8 cellular contexts compared by ENCODE assay signal in the genomic region with DNA sequence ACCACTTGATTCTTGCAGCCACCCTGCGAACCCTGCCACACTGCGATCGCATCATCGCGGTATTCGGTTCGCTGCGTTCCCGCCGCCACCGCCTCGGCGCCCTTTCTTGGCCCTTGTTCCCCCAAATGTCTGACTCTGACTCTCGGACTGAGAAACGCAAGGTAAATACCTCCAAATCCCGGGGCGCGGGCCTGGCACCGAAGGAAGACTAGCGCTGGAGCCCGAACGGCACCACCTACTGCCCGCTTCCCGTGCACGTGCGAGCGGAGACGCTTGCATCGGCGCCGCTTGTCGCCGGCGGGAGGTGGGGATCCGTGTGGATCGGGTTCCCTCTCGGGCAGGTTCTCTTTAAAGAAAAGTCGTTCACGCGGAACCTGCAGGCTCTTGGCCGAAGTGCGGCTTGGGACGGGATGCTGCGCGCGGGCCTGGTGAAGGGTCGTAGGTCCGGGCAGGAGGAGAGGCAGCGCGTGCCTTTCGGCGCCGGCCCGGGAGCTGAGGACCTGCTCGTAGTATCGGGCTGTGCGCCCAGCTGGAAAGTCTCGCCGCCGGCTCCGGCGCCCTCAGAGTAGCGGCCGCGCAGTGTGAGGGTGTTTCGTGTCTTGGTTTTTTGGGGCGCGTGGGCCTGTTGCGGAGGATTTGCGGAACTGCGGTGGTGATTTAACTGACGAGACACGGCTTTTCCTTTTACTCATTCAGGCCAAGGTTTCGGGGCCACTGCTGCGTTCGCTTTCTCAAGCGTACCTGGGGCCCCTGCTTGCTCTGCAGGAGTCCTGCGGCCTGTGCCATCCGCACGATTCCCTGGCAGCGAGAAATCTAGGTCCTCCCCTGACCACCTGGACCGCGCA. TPM values are rescaled to one million over a fixed set of nuclear protein-coding genes. Genes with fewer than 3 reads are reported as not detected.
DNase-seq lines count a peak whose midpoint lies in the region; ATAC-seq and TF ChIP-seq lines count a peak whose summit lies in the region.

No MANE protein-coding gene starts in this region.

- H3K79me2 ChIP-seq in parathyroid adenoma: peaks cover 20% of the 10 kb centered on the region

- H3K27me3 Mint-ChIP-seq in CD8-positive, alpha-beta memory T cell: peaks cover 31 to 32% of the 10 kb centered on the region in 2 donors
- H3K27me3 Mint-ChIP-seq in HFFc6 (ENCODE audit: insufficient read depth): peaks cover 16% of the 10 kb centered on the region

- H3K27ac ChIP-seq in CD8-positive, alpha-beta memory T cell (ENCODE audit: low read depth, low read length): peak overlapping the region; percentile 64
- H3K27ac ChIP-seq in parathyroid adenoma: peak overlapping the region; percentile 87

- H3K9me3 Mint-ChIP-seq in CD8-positive, alpha-beta memory T cell: no peaks in the 10 kb centered on the region
- H3K9me3 Mint-ChIP-seq in HFFc6: peaks cover 3% of the 10 kb centered on the region; the same call in 1 of the 2 replicates

- peak overlapping the region; percentile 97 for H3K4me2 ChIP-seq in parathyroid adenoma (ENCODE audit: low read length)

- peak overlapping the region; percentile 83 to 97 (median 95) for H3K4me3 Mint-ChIP-seq in CD8-positive, alpha-beta memory T cell
- peak overlapping the region; percentile 94 for H3K4me3 Mint-ChIP-seq in HFFc6

- TF ChIP-seq CTCF in HFFc6 (IDR thresholded peaks at IDR 0.05) (0 out of 2 replicates have a peak, but pooled peaks have one; percentile 5), parathyroid adenoma (IDR thresholded peaks at IDR 0.05) (no peak)

- CTCF ChIA-PET in CD8-positive, alpha-beta memory T cell (lab: Charles Lee): interaction anchor here (1.0 to 1.5 kb wide), 4 partner anchors 19 to 598 kb away, joined by 3 read pairs; no protein-coding TSS in a partner anchor

- no peaks in the 10 kb centered on the region for H3K9me3 ChIP-seq in CD8-positive, alpha-beta memory T cell (ENCODE audit: low read length)
- no peaks in the 10 kb centered on the region for H3K9me3 ChIP-seq in parathyroid adenoma (ENCODE audit: control insufficient read depth, low read length)

- no peak for ATAC-seq in HG03280 (IDR thresholded peaks at IDR 0.05; ENCODE audit: unreplicated experiment)

- H3K27me3 ChIP-seq in CD8-positive, alpha-beta memory T cell (ENCODE audit: insufficient read depth, low read length, poor library complexity, severe bottlenecking): peaks cover 28% of the 10 kb centered on the region
- H3K27me3 ChIP-seq in parathyroid adenoma (ENCODE audit: control insufficient read depth, insufficient read depth, low read length): no peaks in the 10 kb centered on the region

- DNase-seq in CD8-positive, alpha-beta memory T cell: peak; percentile 15 to 62 (median 49)
- DNase-seq in HFFc6 (no peak), NOMO-1 treated with dmso at 0.1 percent for 144 hours (lab: John Stamatoyannopoulos, UW; ENCODE audit: unreplicated experiment) (peak; percentile 33), globus pallidus (ENCODE audit: low spot score) (peak; percentile 33), middle frontal gyrus (ENCODE audit: extremely low spot score, low spot score) (no peak)
- DNase-seq in activated effector memory CD4-positive, alpha-beta T cell treated with Interleukin-2 at 50 U/mL for 16 hours: peak; percentile 37

- H3K36me3 Mint-ChIP-seq in CD8-positive, alpha-beta memory T cell: peaks cover 5 to 41% (median 9%) of the 10 kb centered on the region in 3 donors
- no peaks in the 10 kb centered on the region for H3K36me3 Mint-ChIP-seq in HFFc6 (ENCODE audit: low read depth)

- H3K27ac Mint-ChIP-seq in CD8-positive, alpha-beta memory T cell: peak overlapping the region; percentile 55 to 96 (median 83)
- peak overlapping the region; percentile 51 for H3K27ac Mint-ChIP-seq in HFFc6

- H3K4me1 Mint-ChIP-seq in CD8-positive, alpha-beta memory T cell: peaks cover 44 to 65% (median 56%) of the 10 kb centered on the region in 3 donors
- peaks cover 25% of the 10 kb centered on the region for H3K4me1 Mint-ChIP-seq in HFFc6 (ENCODE audit: low read depth)

- peak overlapping the region; percentile 13 for H3K9ac ChIP-seq in parathyroid adenoma

- POLR2A ChIA-PET in CD8-positive, alpha-beta memory T cell (lab: Charles Lee): interaction anchor here (1.0 to 1.8 kb wide), 5 partner anchors 11 to 933 kb away, joined by 3 to 4 read pairs (median 4); a partner anchor contains a TSS

- H3K4me1 ChIP-seq in CD8-positive, alpha-beta memory T cell (ENCODE audit: insufficient read depth, low read length): peaks cover 51% of the 10 kb centered on the region
- peaks cover 3% of the 10 kb centered on the region for H3K4me1 ChIP-seq in parathyroid adenoma

- H2AFZ ChIP-seq in parathyroid adenoma: peak overlapping the region; percentile 97

- peaks cover 14% of the 10 kb centered on the region for H3K36me3 ChIP-seq in CD8-positive, alpha-beta memory T cell (ENCODE audit: insufficient read depth, low read length)
- H3K36me3 ChIP-seq in parathyroid adenoma (ENCODE audit: control insufficient read depth, insufficient read depth, low read length): no peaks in the 10 kb centered on the region

- peak overlapping the region; percentile 93 for H3K4me3 ChIP-seq in CD8-positive, alpha-beta memory T cell (ENCODE audit: low read length)
- peak overlapping the region; percentile 85 for H3K4me3 ChIP-seq in parathyroid adenoma (ENCODE audit: low read depth, low read length)

RNA-seq across cellular contexts. Expression of a gene that starts 0.5 kb away (rescaled TPM):
- total RNA-seq in CD8-positive, alpha-beta memory T cell: 10 to 100 TPM; 36.6 to 40.6 TPM
- 13.8 TPM for polyA plus RNA-seq in CD8-positive, alpha-beta memory T cell
- total RNA-seq in HFFc6 (2021; fragmentation: NEBNext Ultra II Directional; extraction: Animal tissue kit (Norgen Biotek cat#: 25700)): under 1 TPM; 0.67 to 0.95 (median 0.81) TPM

Comparison
In these comparisons a context has a peak if more than half of its experiments do, and no peak if none do; other contexts are left out.
1. DNase-seq: peak in CD8-positive, alpha-beta memory T cell (5 of 5), NOMO-1 treated with dmso at 0.1 percent for 144 hours (single experiment), activated effector memory CD4-positive, alpha-beta T cell treated with Interleukin-2 at 50 U/mL for 16 hours (single experiment) and globus pallidus (single experiment); none in HFFc6 (single experiment) and middle frontal gyrus (single experiment).
2. RNA of a gene that starts 0.5 kb away (total RNA-seq): 36.6 to 40.6 TPM in CD8-positive, alpha-beta memory T cell; 0.67 to 0.95 TPM in HFFc6; every median in the first group is over 10 times any median in the second.